In genomic region chr15:39232512-39232911, GRCh38 we compare ENCODE assay signal across 12 cellular contexts.
DNase-seq lines count a peak whose midpoint lies in the region; ATAC-seq and TF ChIP-seq lines count a peak whose summit lies in the region.
"Had no signal": no experiment of that assay in that cellular context is flagged by ENCODE, and none has a peak within 500 bp of the region (broad histone marks: within the 10 kb centered on the region; RNA-seq: fewer than 3 reads in every experiment).

No MANE protein-coding gene starts in this region.

- no peak for ATAC-seq in HG03097 (IDR thresholded peaks at IDR 0.05; ENCODE audit: low FRiP score, unreplicated experiment)
- no peak for ATAC-seq in activated CD8-positive, alpha-beta T cell treated with anti-CD3 and anti-CD28 coated beads for 36 hours

- H3K79me1 ChIP-seq in neuronal stem cell (ENCODE audit: low read depth, low read length), result no peaks in the 10 kb centered on the region

- no peak overlapping the region for H2BK5ac ChIP-seq in neuronal stem cell (ENCODE audit: low read length)

- no peak overlapping the region for H2BK15ac ChIP-seq in neuronal stem cell (ENCODE audit: low read length)

- H3K4me1 Mint-ChIP-seq in activated CD8-positive, alpha-beta T cell treated with anti-CD3 and anti-CD28 coated beads for 36 hours (ENCODE audit: low read depth), result no peaks in the 10 kb centered on the region

- H3K4me3 ChIP-seq in epithelial cell of proximal tubule (ENCODE audit: low read depth, low read length) (no peak overlapping the region), neuronal stem cell (ENCODE audit: low read length in 2 of 2) (no peak overlapping the region)
- H3K4me3 ChIP-seq: neural progenitor cell had no signal

- H3K27ac ChIP-seq in RWPE1 (peak overlapping the region; percentile 17; the same call in 1 of the 2 replicates), neuronal stem cell (replicated peaks; ENCODE audit: low read length) (no peak overlapping the region)
- H3K27ac ChIP-seq: neural progenitor cell had no signal

- H4K91ac ChIP-seq in neuronal stem cell (ENCODE audit: low read depth, low read length, poor library complexity), result no peak overlapping the region

- no peak overlapping the region for H3K27ac Mint-ChIP-seq in activated CD8-positive, alpha-beta T cell treated with anti-CD3 and anti-CD28 coated beads for 36 hours
- H3K27ac Mint-ChIP-seq: neural progenitor cell had no signal

- no CpG with 5 or more reads among the region's 4 CpGs for WGBS in neuronal stem cell (ENCODE audit: extremely low coverage in 2 of 2, insufficient read length in 2 of 2, insufficient replicate concordance in 1 of 2), 2 donors

- H3K18ac ChIP-seq in neuronal stem cell (ENCODE audit: low read length), result no peak overlapping the region

- H3K4ac ChIP-seq in neuronal stem cell (ENCODE audit: low read length), result no peak overlapping the region

- H3K36me3 ChIP-seq in neuronal stem cell (replicated peaks in 1 of 2; ENCODE audit: control insufficient read depth in 2 of 2, insufficient read depth in 2 of 2, low read length in 2 of 2), result no peaks in the 10 kb centered on the region
- H3K36me3 ChIP-seq: neural progenitor cell had no signal

- H3K27me3 Mint-ChIP-seq in activated CD8-positive, alpha-beta T cell treated with anti-CD3 and anti-CD28 coated beads for 36 hours, result peaks cover 4% of the 10 kb centered on the region

- H2BK120ac ChIP-seq in neuronal stem cell (ENCODE audit: low read depth, low read length), result no peak overlapping the region

- H2AFZ ChIP-seq in neuronal stem cell (ENCODE audit: low read length), result peak overlapping the region; percentile 56
- H2AFZ ChIP-seq: neural progenitor cell had no signal

- H3K14ac ChIP-seq in neuronal stem cell (ENCODE audit: low read length), result no peak overlapping the region

- H4K8ac ChIP-seq in neuronal stem cell (ENCODE audit: low read depth, low read length), result no peak overlapping the region

- H3K9me3 Mint-ChIP-seq in activated CD8-positive, alpha-beta T cell treated with anti-CD3 and anti-CD28 coated beads for 36 hours, result peaks cover 3% of the 10 kb centered on the region
- H3K9me3 Mint-ChIP-seq: neural progenitor cell had no signal

- DNase-seq in EH (ENCODE audit: low read depth) (peak; percentile 98), RWPE1 (ENCODE audit: low spot score) (peak; percentile 86), epithelial cell of proximal tubule (ENCODE audit: low read depth) (peak; percentile 70), neuronal stem cell (ENCODE audit: low spot score) (no peak), DMS153 (lab: John Stamatoyannopoulos, UW) (no peak), HEK293T (ENCODE audit: extremely low spot score) (no peak)
- DNase-seq in activated CD8-positive, alpha-beta T cell treated with anti-CD3 and anti-CD28 coated beads for 36 hours, result no peak
- DNase-seq: GOT3, kidney, NCI-H2107 had no signal

- H3K23ac ChIP-seq in neuronal stem cell (ENCODE audit: low read depth, low read length, poor library complexity), result no peak overlapping the region

- H3K4me1 ChIP-seq in neuronal stem cell (ENCODE audit: control insufficient read depth in 2 of 2, insufficient read depth in 1 of 2, low read depth in 1 of 2, low read length in 2 of 2), result peaks cover 2 to 6% of the 10 kb centered on the region in 2 donors
- H3K4me1 ChIP-seq: neural progenitor cell had no signal

- H3K4me3 Mint-ChIP-seq in activated CD8-positive, alpha-beta T cell treated with anti-CD3 and anti-CD28 coated beads for 36 hours, result no peak overlapping the region
- H3K4me3 Mint-ChIP-seq: neural progenitor cell had no signal

- no peaks in the 10 kb centered on the region for H3K27me3 ChIP-seq in neuronal stem cell (ENCODE audit: control insufficient read depth in 3 of 3, insufficient read depth in 3 of 3, low read depth in 1 of 3, low read length in 3 of 3)
- H3K27me3 ChIP-seq: neural progenitor cell had no signal

- no peak overlapping the region for H2AK5ac ChIP-seq in neuronal stem cell (ENCODE audit: low read depth, low read length)

- H3K9ac ChIP-seq in neuronal stem cell (ENCODE audit: low read depth, low read length, poor library complexity), result no peak overlapping the region
- H3K9ac ChIP-seq: neural progenitor cell had no signal

- intact Hi-C loops in activated CD8-positive, alpha-beta T cell treated with anti-CD3 and anti-CD28 coated beads for 36 hours (cut with micrococcal nuclease), result no loop called here

- H2BK12ac ChIP-seq in neuronal stem cell (ENCODE audit: low read length), result no peak overlapping the region

- no peak overlapping the region for H3K4me2 ChIP-seq in neuronal stem cell (ENCODE audit: insufficient read depth, low read length, poor library complexity, severe bottlenecking)
- H3K4me2 ChIP-seq: neural progenitor cell had no signal

- no peaks in the 10 kb centered on the region for H3K9me3 ChIP-seq in neuronal stem cell (replicated peaks in 1 of 2; ENCODE audit: control insufficient read depth in 2 of 2, insufficient read depth in 1 of 2, low read depth in 1 of 2, low read length in 2 of 2)

- H3K36me3 Mint-ChIP-seq in activated CD8-positive, alpha-beta T cell treated with anti-CD3 and anti-CD28 coated beads for 36 hours (ENCODE audit: low read depth), result no peaks in the 10 kb centered on the region
- H3K36me3 Mint-ChIP-seq: neural progenitor cell had no signal

- CTCF ChIA-PET in RWPE1 (lab: Yijun Ruan, JAX), result interaction anchor here (0.7 kb wide), 1 partner anchor 226 kb away, joined by 3 read pairs; no protein-coding TSS in a partner anchor
- CTCF ChIA-PET in HEK293T (lab: Yijun Ruan, JAX), result no interaction called here
- CTCF ChIA-PET in activated CD8-positive, alpha-beta T cell treated with anti-CD3 and anti-CD28 coated beads for 36 hours (lab: Charles Lee), result no interaction called here

- POLR2A ChIA-PET in RWPE1 (lab: Yijun Ruan, JAX; ENCODE audit: low non-redundant PET), result no interaction called here
- POLR2A ChIA-PET in HEK293T (lab: Yijun Ruan, JAX), result no interaction called here
- POLR2A ChIA-PET in activated CD8-positive, alpha-beta T cell treated with anti-CD3 and anti-CD28 coated beads for 36 hours (lab: Charles Lee), result no interaction called here

- TF ChIP-seq CTCF in RWPE1 (conservative IDR thresholded peaks at IDR 0.05; ENCODE audit: low read depth) (no peak), epithelial cell of proximal tubule (conservative IDR thresholded peaks at IDR 0.05; ENCODE audit: low read depth, low read length) (no peak)
- TF ChIP-seq CTCF in activated CD8-positive, alpha-beta T cell treated with anti-CD3 and anti-CD28 coated beads for 36 hours (IDR thresholded peaks at IDR 0.05), result no peak

TF ChIP-seq in HEK293T, 16 proteins besides CTCF, POLR2A, EP300 and RAD21:
- TF ChIP-seq FOXK2 (IDR thresholded peaks at IDR 0.05) (no peak), BHLHE40 (IDR thresholded peaks at IDR 0.05; ENCODE audit: borderline replicate concordance) (no peak)
TF ChIP-seq in HEK293T: peak in this region for 0.

Comparison
In these comparisons a context has a peak if more than half of its experiments do, and no peak if none do; other contexts are left out.
1. DNase-seq: peak in EH (single experiment), RWPE1 (single experiment) and epithelial cell of proximal tubule (single experiment); none in neuronal stem cell (single experiment), DMS153 (single experiment), HEK293T (single experiment) and activated CD8-positive, alpha-beta T cell treated with anti-CD3 and anti-CD28 coated beads for 36 hours (single experiment).